Comparison of ENCODE assay signal across 8 cellular contexts in the genomic region with DNA sequence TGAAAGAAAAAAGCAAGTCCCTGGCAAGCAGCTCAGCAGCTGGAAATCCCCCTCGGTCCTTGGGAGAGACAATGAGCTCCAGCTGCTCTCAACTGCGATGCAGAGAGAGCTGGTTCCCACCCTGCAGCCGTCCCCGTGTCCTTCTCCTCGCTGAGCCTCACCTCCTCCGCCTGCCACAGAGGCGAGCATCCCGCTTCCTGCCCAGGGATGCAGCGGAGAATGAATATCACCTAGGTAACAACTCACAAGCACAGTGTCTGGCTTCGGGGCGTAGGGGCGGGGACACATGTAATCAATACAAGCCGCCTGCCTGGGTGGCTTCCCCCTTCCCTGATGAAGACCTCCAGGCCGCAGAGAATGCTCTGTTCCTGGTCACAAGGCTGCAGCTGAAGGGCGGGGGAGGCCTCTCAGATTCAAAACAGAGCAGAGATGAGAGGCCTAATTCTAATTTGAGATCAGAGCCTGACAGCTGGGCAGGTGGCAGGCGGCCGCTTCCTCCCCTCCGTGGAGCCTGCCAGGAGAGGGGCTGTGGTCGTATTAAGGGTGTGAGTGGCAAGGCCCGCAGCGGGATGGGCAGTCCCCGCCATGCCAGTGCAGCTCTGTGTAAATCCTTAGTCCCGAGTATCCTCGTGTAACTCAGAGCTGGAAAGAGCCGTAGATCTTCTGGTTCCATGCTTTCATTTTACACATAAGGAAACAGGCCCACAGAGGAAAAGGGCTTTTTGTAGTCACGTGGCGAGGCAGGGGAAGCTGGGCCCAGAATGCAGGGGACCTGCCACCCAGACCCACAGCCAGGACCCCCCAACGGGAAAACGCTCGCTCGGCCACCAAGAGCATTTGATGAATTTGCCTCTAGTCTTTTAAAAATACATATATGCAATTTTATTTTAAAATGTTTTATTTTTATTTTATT. TPM values are rescaled to one million over a fixed set of nuclear protein-coding genes. Genes with fewer than 3 reads are reported as not detected.
A peak's percentile ranks its signal among the peaks of the same experiment; 100 is the strongest.
DNase-seq lines count a peak whose midpoint lies in the region; ATAC-seq, FAIRE-seq and TF ChIP-seq lines count a peak whose summit lies in the region.

No MANE protein-coding gene starts in this region.

- DNase-seq in GM12864 (ENCODE audit: low read depth) (peak; percentile 63), NCI-H146 (lab: John Stamatoyannopoulos, UW) (peak; percentile 87), astrocyte (ENCODE audit: low read depth) (no peak), HTR-8/SVneo (ENCODE audit: insufficient read length, low spot score) (no peak), OCI-M1 (lab: John Stamatoyannopoulos, UW) (no peak)
- DNase-seq in naive thymus-derived CD8-positive, alpha-beta T cell, result no peak
- no peak for DNase-seq in stimulated activated CD4-positive, alpha-beta T cell treated with anti-CD3 and anti-CD28 coated beads, Interleukin-1b, Interleukin-23, amount 100 ng/mL, for 48 hours

- no peak overlapping the region for H3K27ac Mint-ChIP-seq in astrocyte (ENCODE audit: unreplicated experiment)
- H3K27ac Mint-ChIP-seq in naive thymus-derived CD8-positive, alpha-beta T cell, result peak overlapping the region in 9 of 10 donors; percentile 44 to 86 (median 73)

- H3K36me3 ChIP-seq in astrocyte (ENCODE audit: insufficient read depth, low read length), result no peaks in the 10 kb centered on the region

- H4K20me1 ChIP-seq in astrocyte (ENCODE audit: insufficient read depth, low read length), result no peaks in the 10 kb centered on the region

- no peaks in the 10 kb centered on the region for H3K4me1 ChIP-seq in astrocyte (ENCODE audit: insufficient read depth, low read length)

- H3K4me3 ChIP-seq in GM12864 (ENCODE audit: low read depth, low read length) (peak overlapping the region; percentile 44), astrocyte (ENCODE audit: insufficient read depth, low read depth, low read length) (no peak overlapping the region)

- no peaks in the 10 kb centered on the region for H3K79me2 ChIP-seq in astrocyte (ENCODE audit: insufficient read depth, low read length)

- H3K27ac ChIP-seq in astrocyte (ENCODE audit: low read depth, low read length), result no peak overlapping the region

- H3K27me3 ChIP-seq in astrocyte (ENCODE audit: insufficient read depth, low read length), result no peaks in the 10 kb centered on the region

- no peak for TF ChIP-seq CTCF in GM12864 (IDR thresholded peaks at IDR 0.05; ENCODE audit: low read depth, low read length, missing control alignments)
- TF ChIP-seq CTCF in astrocyte (IDR thresholded peaks at IDR 0.05; ENCODE audit: insufficient read depth, low read depth, low read length), result no peak

- ATAC-seq in GM21619 (IDR thresholded peaks at IDR 0.05; ENCODE audit: unreplicated experiment), result peak; percentile 46
- peak; percentile 20 to 41 for ATAC-seq in naive thymus-derived CD8-positive, alpha-beta T cell

- peak overlapping the region; percentile 69 for H2AFZ ChIP-seq in astrocyte (ENCODE audit: low read depth, low read length)

- no peak overlapping the region for H3K4me3 Mint-ChIP-seq in astrocyte (ENCODE audit: unreplicated experiment)
- peak overlapping the region; percentile 7 to 74 (median 49) for H3K4me3 Mint-ChIP-seq in naive thymus-derived CD8-positive, alpha-beta T cell

- H3K4me2 ChIP-seq in astrocyte (ENCODE audit: low read length), result peak overlapping the region; percentile 15

- H3K27me3 Mint-ChIP-seq in astrocyte (ENCODE audit: low read depth, unreplicated experiment), result peaks cover 4% of the 10 kb centered on the region
- H3K27me3 Mint-ChIP-seq in naive thymus-derived CD8-positive, alpha-beta T cell, result no peaks in the 10 kb centered on the region

- no peaks in the 10 kb centered on the region for H3K9me3 ChIP-seq in astrocyte (ENCODE audit: insufficient read depth, low read depth, low read length)

- H3K9ac ChIP-seq in astrocyte (ENCODE audit: low read length), result no peak overlapping the region

- POLR2A ChIA-PET in naive thymus-derived CD8-positive, alpha-beta T cell (lab: Charles Lee), result interaction anchor here (1.6 kb wide), 1 partner anchor 8 kb away, joined by 5 read pairs; no protein-coding TSS in a partner anchor

- FAIRE-seq in astrocyte (lab: Jason Lieb, UNC) (no peak), HTR-8/SVneo (lab: Jason Lieb, UNC) (no peak)

- H3K4me1 Mint-ChIP-seq in astrocyte (ENCODE audit: low read depth, unreplicated experiment), result peaks cover 5% of the 10 kb centered on the region
- peaks cover 2 to 31% (median 14%) of the 10 kb centered on the region in 4 donors for H3K4me1 Mint-ChIP-seq in naive thymus-derived CD8-positive, alpha-beta T cell

- no peaks in the 10 kb centered on the region for H3K36me3 Mint-ChIP-seq in astrocyte (ENCODE audit: low read depth, unreplicated experiment)
- H3K36me3 Mint-ChIP-seq in naive thymus-derived CD8-positive, alpha-beta T cell, result no peaks in the 10 kb centered on the region

- H3K9me3 Mint-ChIP-seq in astrocyte (ENCODE audit: unreplicated experiment), result peaks cover 2% of the 10 kb centered on the region
- H3K9me3 Mint-ChIP-seq in naive thymus-derived CD8-positive, alpha-beta T cell, result no peaks in the 10 kb centered on the region

RNA-seq across cellular contexts. Expression of a gene that starts 24.3 kb away (rescaled TPM):
- 0.41 TPM in 1 of 2 replicates, not detected in the other for total RNA-seq in astrocyte
- not detected for total RNA-seq in naive thymus-derived CD8-positive, alpha-beta T cell
- under 1 TPM in 1 of 3 donors, not detected in 2; 0.51 TPM for polyA plus RNA-seq in naive thymus-derived CD8-positive, alpha-beta T cell

RNA-seq across cellular contexts. Expression of a gene that starts 29.4 kb away (rescaled TPM):
- not detected in 2 replicates for total RNA-seq in astrocyte
- not detected for total RNA-seq in naive thymus-derived CD8-positive, alpha-beta T cell
- polyA plus RNA-seq in naive thymus-derived CD8-positive, alpha-beta T cell, result under 1 TPM in 2 of 3 donors, not detected in 1; 0.67 to 0.89 TPM

Comparison
In these comparisons a context has a peak if more than half of its experiments do, and no peak if none do; other contexts are left out.
1. DNase-seq: peak in GM12864 (single experiment) and NCI-H146 (single experiment); none in astrocyte (single experiment), naive thymus-derived CD8-positive, alpha-beta T cell (0 of 10), HTR-8/SVneo (single experiment), stimulated activated CD4-positive, alpha-beta T cell treated with anti-CD3 and anti-CD28 coated beads, Interleukin-1b, Interleukin-23, amount 100 ng/mL, for 48 hours (single experiment) and OCI-M1 (single experiment).